In the genomic region with DNA sequence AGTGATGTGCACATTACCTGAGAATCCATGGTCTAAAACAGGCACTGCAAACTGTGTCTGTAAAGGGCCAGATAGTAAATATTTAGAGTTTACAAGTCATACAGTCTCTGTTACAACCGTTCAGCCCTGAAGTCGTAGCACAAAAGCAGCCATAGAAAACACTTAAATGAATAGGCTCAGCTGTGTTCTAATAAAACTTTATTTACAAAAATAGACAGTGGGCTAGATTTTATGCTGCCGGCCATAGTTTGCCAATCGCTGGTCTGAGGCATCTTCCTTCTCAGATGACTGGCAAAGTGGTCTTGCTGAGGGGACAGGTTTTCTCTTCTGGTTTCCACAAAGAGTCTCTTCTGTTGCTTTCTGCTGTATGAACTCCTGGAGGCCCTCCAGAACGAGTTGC, we compare ENCODE assay signal across 19 cellular contexts.
DNase-seq lines count a peak whose midpoint lies in the region; ATAC-seq, FAIRE-seq and TF ChIP-seq lines count a peak whose summit lies in the region.
"Had no signal": no experiment of that assay in that cellular context is flagged by ENCODE, and none has a peak within 500 bp of the region (broad histone marks: within the 10 kb centered on the region; RNA-seq: fewer than 3 reads in every experiment).

No MANE protein-coding gene starts in this region.

- peaks cover 5% of the 10 kb centered on the region; the same call in 1 of the 2 replicates for H3F3A ChIP-seq in GM23248 (ENCODE audit: insufficient read depth)

- no peak overlapping the region for H4K91ac ChIP-seq in neuronal stem cell (ENCODE audit: low read depth, low read length, poor library complexity)

- no peak for TF ChIP-seq EP300 in GM12878 (IDR thresholded peaks at IDR 0.05; ENCODE audit: borderline replicate concordance in 1 of 2, control insufficient read depth in 1 of 2, low read depth in 2 of 2, low read length in 2 of 2)

- RAD21 ChIA-PET in GM12878 (lab: Charles Lee; ENCODE audit: unreplicated experiment) = interaction anchor here (3.1 to 5.0 kb wide), 2 partner anchors 11 to 42 kb away, joined by 11 to 64 read pairs; no protein-coding TSS in a partner anchor

- intact Hi-C loops in GM12878 (cut with micrococcal nuclease; ENCODE audit: unreplicated experiment) = no loop called here
- intact Hi-C loops in upper lobe of right lung (cut with DNase I) = no loop called here

- no peak overlapping the region for H3K4me2 ChIP-seq in GM23248 (ENCODE audit: unreplicated experiment)
- H3K4me2 ChIP-seq in GM12878 (ENCODE audit: control insufficient read depth, insufficient read depth) = no peak overlapping the region
- H3K4me2 ChIP-seq in neuronal stem cell (ENCODE audit: insufficient read depth, low read length, poor library complexity, severe bottlenecking) = no peak overlapping the region
- H3K4me2 ChIP-seq: BLaER1 treated with 17β-estradiol and CSF1 and Interleukin-3, amounts not matched to agents 10 nM and 100 nM; GM23338 had no signal

- CTCF ChIA-PET in GM12878 (lab: Yijun Ruan, JAX) = interaction anchor here (1.2 to 3.2 kb wide), 2 partner anchors 13 to 34 kb away, joined by 3 to 23 read pairs; no protein-coding TSS in a partner anchor

- ATAC-seq in GM12878 (no peak), GM21390 (IDR thresholded peaks at IDR 0.05; ENCODE audit: unreplicated experiment) (no peak), upper lobe of right lung (no peak)
- ATAC-seq: GM23338, HCT116 had no signal

- no peaks in the 10 kb centered on the region for H3K36me3 ChIP-seq in GM23248 (ENCODE audit: low read depth)
- no peaks in the 10 kb centered on the region for H3K36me3 ChIP-seq in GM12878 (ENCODE audit: control insufficient read depth in 2 of 2, insufficient read depth in 2 of 2, low read length in 1 of 2)
- no peaks in the 10 kb centered on the region for H3K36me3 ChIP-seq in neuronal stem cell (replicated peaks in 1 of 2; ENCODE audit: control insufficient read depth in 2 of 2, insufficient read depth in 2 of 2, low read length in 2 of 2)
- H3K36me3 ChIP-seq in upper lobe of right lung = no peaks in the 10 kb centered on the region
- H3K36me3 ChIP-seq: BE2C; BLaER1 treated with 17β-estradiol and CSF1 and Interleukin-3, amounts not matched to agents 10 nM and 100 nM had no signal

- H3K27ac ChIP-seq in GM23248 = peak overlapping the region; percentile 88
- H3K27ac ChIP-seq in GM12878 (ENCODE audit: control insufficient read depth, insufficient read depth) = no peak overlapping the region
- no peak overlapping the region for H3K27ac ChIP-seq in neuronal stem cell (replicated peaks; ENCODE audit: low read length)
- no peak overlapping the region for H3K27ac ChIP-seq in upper lobe of right lung
- H3K27ac ChIP-seq: A549; BLaER1 treated with 17β-estradiol and CSF1 and Interleukin-3, amounts not matched to agents 10 nM and 100 nM had no signal

- TF ChIP-seq RAD21 in GM12878 (IDR thresholded peaks at IDR 0.05; ENCODE audit: insufficient read depth, low read depth, low read length) = no peak

- no peak for FAIRE-seq in GM12878 (lab: Jason Lieb, UNC)
- FAIRE-seq: A549 had no signal

- H2BK5ac ChIP-seq in neuronal stem cell (ENCODE audit: low read length) = no peak overlapping the region

- H3K9ac ChIP-seq in GM23248 (peak overlapping the region; percentile 52; the same call in 1 of the 2 replicates), GM12878 (ENCODE audit: control insufficient read depth, insufficient read depth, low read length) (no peak overlapping the region), neuronal stem cell (ENCODE audit: low read depth, low read length, poor library complexity) (no peak overlapping the region)
- H3K9ac ChIP-seq: BLaER1 treated with 17β-estradiol and CSF1 and Interleukin-3, amounts not matched to agents 10 nM and 100 nM had no signal

- H2BK12ac ChIP-seq in neuronal stem cell (ENCODE audit: low read length) = no peak overlapping the region

- no peak overlapping the region for H3K23ac ChIP-seq in neuronal stem cell (ENCODE audit: low read depth, low read length, poor library complexity)

- H3K18ac ChIP-seq in neuronal stem cell (ENCODE audit: low read length) = peak overlapping the region; percentile 44

- H4K20me1 ChIP-seq in GM23248 (ENCODE audit: insufficient read depth) = no peaks in the 10 kb centered on the region
- no peaks in the 10 kb centered on the region for H4K20me1 ChIP-seq in GM12878 (ENCODE audit: control insufficient read depth, insufficient read depth)
- H4K20me1 ChIP-seq: BLaER1 treated with 17β-estradiol and CSF1 and Interleukin-3, amounts not matched to agents 10 nM and 100 nM had no signal

- TF ChIP-seq CTCF in GM12878 (IDR thresholded peaks at IDR 0.05 in 2 of 3, conservative IDR thresholded peaks at IDR 0.05 in 1 of 3; ENCODE audit: control insufficient read depth in 2 of 3, extremely low read depth in 1 of 3, insufficient read depth in 1 of 3, low read depth in 3 of 3, low read length in 3 of 3) (no peak), upper lobe of right lung (IDR thresholded peaks at IDR 0.05) (no peak)

- H3K79me2 ChIP-seq in GM23248 (ENCODE audit: insufficient read depth) (no peaks in the 10 kb centered on the region), GM12878 (ENCODE audit: control insufficient read depth, insufficient read depth, low read length) (no peaks in the 10 kb centered on the region)

- no peak overlapping the region for H4K8ac ChIP-seq in neuronal stem cell (ENCODE audit: low read depth, low read length)

- DNase-seq in GM23248 = no peak
- no peak for DNase-seq in GM12878 (ENCODE audit: low read depth, low spot score)
- no peak for DNase-seq in neuronal stem cell (ENCODE audit: low spot score)
- no peak for DNase-seq in HK-2 (ENCODE audit: unreplicated experiment)
- no peak for DNase-seq in upper lobe of right lung
- DNase-seq: 8988T; AML-193; BE2C; Calu3; CD4-positive, alpha-beta T cell; COR-L47; DMS79 treated with DMSO at 0.1 percent for 48 hours; GF-D8; H9 had no signal

- H3K4ac ChIP-seq in neuronal stem cell (ENCODE audit: low read length) = no peak overlapping the region

- no peak for TF ChIP-seq POLR2A in GM12878 (IDR thresholded peaks at IDR 0.05; ENCODE audit: low read depth, low read length)

- H2BK120ac ChIP-seq in neuronal stem cell (ENCODE audit: low read depth, low read length) = no peak overlapping the region

- SMC1A ChIA-PET in GM12878 (lab: Charles Lee; ENCODE audit: uncharacterized antibody, unreplicated experiment) = interaction anchor here (3.4 to 17.2 kb wide), 3 partner anchors 9 to 44 kb away, joined by 21 to 300 read pairs (median 97); no protein-coding TSS in a partner anchor

- no peak overlapping the region for H2AK5ac ChIP-seq in neuronal stem cell (ENCODE audit: low read depth, low read length)

- BruUV-seq in GM12878 (replicated peaks; lab: Mats Ljungman, UMichigan) = no TSS peak

- H3K27me3 ChIP-seq in GM23248 (replicated peaks; ENCODE audit: insufficient read depth) = no peaks in the 10 kb centered on the region
- H3K27me3 ChIP-seq in GM12878 (replicated peaks in 1 of 2; ENCODE audit: control insufficient read depth in 2 of 2, insufficient read depth in 2 of 2, low read length in 1 of 2) = no peaks in the 10 kb centered on the region
- no peaks in the 10 kb centered on the region for H3K27me3 ChIP-seq in neuronal stem cell (ENCODE audit: control insufficient read depth in 3 of 3, insufficient read depth in 3 of 3, low read depth in 1 of 3, low read length in 3 of 3)
- H3K27me3 ChIP-seq in upper lobe of right lung = no peaks in the 10 kb centered on the region
- H3K27me3 ChIP-seq: BE2C; BLaER1 treated with 17β-estradiol and CSF1 and Interleukin-3, amounts not matched to agents 10 nM and 100 nM had no signal

- H3K4me1 ChIP-seq in GM23248 (ENCODE audit: insufficient read depth) (peaks cover 5% of the 10 kb centered on the region; the same call in 1 of the 2 replicates), GM12878 (ENCODE audit: control insufficient read depth, insufficient read depth, low read length) (peaks cover 8% of the 10 kb centered on the region), neuronal stem cell (ENCODE audit: control insufficient read depth in 2 of 2, insufficient read depth in 1 of 2, low read depth in 1 of 2, low read length in 2 of 2) (no peaks in the 10 kb centered on the region), upper lobe of right lung (no peaks in the 10 kb centered on the region)
- H3K4me1 ChIP-seq: BE2C; BLaER1 treated with 17β-estradiol and CSF1 and Interleukin-3, amounts not matched to agents 10 nM and 100 nM had no signal

- H3K4me3 ChIP-seq in GM23248 = no peak overlapping the region
- H3K4me3 ChIP-seq in GM12878 = no peak overlapping the region
- no peak overlapping the region for H3K4me3 ChIP-seq in neuronal stem cell (ENCODE audit: low read length in 2 of 2)
- no peak overlapping the region for H3K4me3 ChIP-seq in upper lobe of right lung
- H3K4me3 ChIP-seq: A549; BLaER1 treated with 17β-estradiol and CSF1 and Interleukin-3, amounts not matched to agents 10 nM and 100 nM; GM23338 had no signal

- no peaks in the 10 kb centered on the region for H3K79me1 ChIP-seq in neuronal stem cell (ENCODE audit: low read depth, low read length)

- H2BK15ac ChIP-seq in neuronal stem cell (ENCODE audit: low read length) = no peak overlapping the region

- H3K9me3 ChIP-seq in GM23248 (ENCODE audit: low read depth) (no peaks in the 10 kb centered on the region), GM12878 (replicated peaks; ENCODE audit: control insufficient read depth, insufficient read depth, low read length) (peaks cover 4% of the 10 kb centered on the region; the same call in 2 of the 3 replicates), neuronal stem cell (replicated peaks in 1 of 2; ENCODE audit: control insufficient read depth in 2 of 2, insufficient read depth in 1 of 2, low read depth in 1 of 2, low read length in 2 of 2) (no peaks in the 10 kb centered on the region), upper lobe of right lung (no peaks in the 10 kb centered on the region)
- H3K9me3 ChIP-seq: A549; BE2C; BLaER1 treated with 17β-estradiol and CSF1 and Interleukin-3, amounts not matched to agents 10 nM and 100 nM had no signal

- H3K9me2 ChIP-seq in GM23248 (ENCODE audit: insufficient read depth) = no peaks in the 10 kb centered on the region

- H3K14ac ChIP-seq in neuronal stem cell (ENCODE audit: low read length) = no peak overlapping the region

- POLR2A ChIA-PET in GM12878 (lab: Charles Lee) = interaction anchor here (1.1 to 1.8 kb wide), 4 partner anchors 9 to 45 kb away, joined by 3 to 5 read pairs (median 4); no protein-coding TSS in a partner anchor

- WGBS in GM23248 (ENCODE audit: low coverage in 1 of 2, low lambda C conversion rate in 2 of 2, missing lambda C conversion rate in 2 of 2), 2 experiments = 86 to 89% methylated on average over 5 of the region's 5 CpGs
- WGBS in GM12878 (ENCODE audit: insufficient coverage, insufficient replicate concordance, low lambda C conversion rate, missing lambda C conversion rate) = 73% methylated on average over 5 of the region's 5 CpGs
- WGBS in neuronal stem cell (ENCODE audit: extremely low coverage in 2 of 2, insufficient read length in 2 of 2, insufficient replicate concordance in 1 of 2), 2 donors = no CpG with 5 or more reads among the region's 5 CpGs

- H2AFZ ChIP-seq in GM23248 (no peak overlapping the region), GM12878 (ENCODE audit: control insufficient read depth, low read depth, low read length) (no peak overlapping the region), neuronal stem cell (ENCODE audit: low read length) (no peak overlapping the region)

- in situ Hi-C loops in GM23248 (cut with MboI) = no loop called here
- in situ Hi-C loops in GM12878 (cut with MboI) = no loop called here

TF ChIP-seq in GM12878, 131 proteins besides CTCF, POLR2A, EP300 and RAD21 (continues in another document):
- no peak for TF ChIP-seq NR2F1 (conservative IDR thresholded peaks at IDR 0.05)
